ENCODE assay signal across 10 cellular contexts in the genomic region with DNA sequence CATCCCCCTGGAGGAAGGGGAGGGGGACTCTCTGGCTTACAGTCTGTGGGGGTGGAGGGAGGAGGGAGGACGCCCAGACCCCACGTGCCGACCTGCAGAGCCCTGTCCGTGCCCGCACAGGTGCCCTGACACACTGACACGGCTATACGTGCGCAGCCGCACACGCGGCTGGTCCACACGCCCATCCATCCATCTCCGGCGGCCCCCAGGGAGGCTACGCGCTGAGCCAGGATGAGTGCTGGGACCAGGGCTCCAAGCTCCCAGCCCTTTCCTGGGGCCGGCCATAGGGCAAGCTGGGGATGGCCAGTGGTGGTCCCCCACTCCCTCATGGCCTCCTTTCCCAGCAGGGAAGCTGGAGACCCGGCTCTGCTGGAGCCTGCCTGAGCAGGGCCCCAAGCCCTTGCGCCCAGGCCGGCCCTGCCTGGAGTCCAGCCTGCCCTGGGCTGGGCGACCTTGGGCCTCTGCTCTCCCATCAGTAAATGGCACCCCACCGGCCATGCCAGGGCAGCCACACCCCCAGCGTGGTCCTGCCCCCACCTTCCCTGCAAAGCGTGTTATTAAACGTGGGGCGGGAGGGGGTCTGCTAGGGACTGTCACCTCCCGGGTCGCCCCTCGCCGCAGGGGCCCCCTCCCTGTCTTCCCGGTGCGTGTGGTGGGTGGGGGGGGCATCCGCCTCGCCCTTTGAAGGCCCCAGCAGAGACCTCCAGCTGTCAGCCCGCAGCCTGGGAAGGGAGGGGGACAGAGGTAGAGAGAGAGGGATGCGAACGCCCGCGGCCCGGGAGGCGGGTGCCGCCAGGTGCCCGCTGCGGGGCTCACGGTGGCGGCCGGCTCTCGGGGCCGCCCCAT. TPM values are rescaled to one million over a fixed set of nuclear protein-coding genes. Genes with fewer than 3 reads are reported as not detected.
A peak's percentile ranks its signal among the peaks of the same experiment; 100 is the strongest.
DNase-seq lines count a peak whose midpoint lies in the region; ATAC-seq, FAIRE-seq and TF ChIP-seq lines count a peak whose summit lies in the region.
"Had no signal": no experiment of that assay in that cellular context is flagged by ENCODE, and none has a peak within 500 bp of the region (broad histone marks: within the 10 kb centered on the region; RNA-seq: fewer than 3 reads in every experiment).

No MANE protein-coding gene starts in this region.

- FAIRE-seq in kidney (lab: Jason Lieb, UNC), result no peak

- no peaks in the 10 kb centered on the region for H3K36me3 Mint-ChIP-seq in Caco-2 (ENCODE audit: insufficient read depth, unreplicated experiment)

- TF ChIP-seq CTCF in Caco-2 (IDR thresholded peaks at IDR 0.05; ENCODE audit: insufficient read depth in 1 of 2, low read depth in 1 of 2, low read length in 1 of 2, severe bottlenecking in 1 of 2, unreplicated experiment in 1 of 2) (no peak), GM20000 (IDR thresholded peaks at IDR 0.05; ENCODE audit: extremely low read depth, missing control alignments) (no peak), kidney (IDR thresholded peaks at IDR 0.05; ENCODE audit: borderline replicate concordance, extremely low read depth, insufficient read depth) (no peak), lower leg skin (IDR thresholded peaks at IDR 0.05) (no peak)

- ATAC-seq in HG03342 (IDR thresholded peaks at IDR 0.05; ENCODE audit: unreplicated experiment), result no peak

- H3K36me3 ChIP-seq in Caco-2 (ENCODE audit: control insufficient read depth, insufficient read depth, low read length) (no peaks in the 10 kb centered on the region; the same call in 1 of the 2 replicates), neuron (ENCODE audit: insufficient read depth, low read length) (no peaks in the 10 kb centered on the region), kidney (ENCODE audit: control insufficient read depth in 1 of 2, insufficient read depth in 2 of 2, low read length in 2 of 2) (no peaks in the 10 kb centered on the region)
- H3K36me3 ChIP-seq in effector memory CD4-positive, alpha-beta T cell (ENCODE audit: control insufficient read depth, insufficient read depth, low read length), result no peaks in the 10 kb centered on the region
- H3K36me3 ChIP-seq: gastroesophageal sphincter had no signal

- H3K4me3 ChIP-seq in Caco-2 (ENCODE audit: low read depth, low read length) (peak overlapping the region; percentile 49), neuron (ENCODE audit: low read length) (peak overlapping the region; percentile 57), kidney (ENCODE audit: low read length in 2 of 2) (no peak overlapping the region), lower leg skin (ENCODE audit: low read depth, poor library complexity, severe bottlenecking) (no peak overlapping the region)
- peak overlapping the region; percentile 37 for H3K4me3 ChIP-seq in effector memory CD4-positive, alpha-beta T cell (ENCODE audit: insufficient read depth, low read depth, low read length, poor library complexity, severe bottlenecking)

- no peak overlapping the region for H3K27ac Mint-ChIP-seq in Caco-2 (ENCODE audit: unreplicated experiment)

- no peaks in the 10 kb centered on the region for H3K9me3 Mint-ChIP-seq in Caco-2 (ENCODE audit: unreplicated experiment)

- intact Hi-C loops in Caco-2 (cut with micrococcal nuclease; ENCODE audit: unreplicated experiment) (loop anchor here (2.0 kb wide), 2 partner anchors 57 to 305 kb away; no protein-coding TSS in a partner anchor), kidney (cut with DNase I) (no loop called here), lower leg skin (cut with DNase I; ENCODE audit: low total_unique reads) (no loop called here)

- no peaks in the 10 kb centered on the region for H3K4me1 Mint-ChIP-seq in Caco-2 (ENCODE audit: low read depth, unreplicated experiment)

- H3K4me1 ChIP-seq in Caco-2, result peaks cover 9% of the 10 kb centered on the region
- peaks cover 15% of the 10 kb centered on the region for H3K4me1 ChIP-seq in effector memory CD4-positive, alpha-beta T cell (ENCODE audit: control insufficient read depth, insufficient read depth, low read length, poor library complexity, severe bottlenecking)
- H3K4me1 ChIP-seq in neuron (ENCODE audit: insufficient read depth, low read length), result peaks cover 19% of the 10 kb centered on the region
- peaks cover 0 to 3% of the 10 kb centered on the region in 2 donors for H3K4me1 ChIP-seq in kidney (ENCODE audit: control insufficient read depth in 1 of 2, insufficient read depth in 1 of 2, low read depth in 1 of 2, low read length in 2 of 2)

- no peak overlapping the region for H3K27ac ChIP-seq in effector memory CD4-positive, alpha-beta T cell (ENCODE audit: insufficient read depth, low read length, poor library complexity, severe bottlenecking)
- H3K27ac ChIP-seq in kidney (ENCODE audit: low read depth in 2 of 2, low read length in 2 of 2), result no peak overlapping the region
- H3K27ac ChIP-seq: gastroesophageal sphincter had no signal

- peak overlapping the region; percentile 63 for H3K4me3 Mint-ChIP-seq in Caco-2 (ENCODE audit: unreplicated experiment)

- H3K27me3 ChIP-seq in Caco-2 (replicated peaks; ENCODE audit: control insufficient read depth, insufficient read depth, low read length) (no peaks in the 10 kb centered on the region), neuron (ENCODE audit: insufficient read depth, low read length) (no peaks in the 10 kb centered on the region)
- peaks cover 32% of the 10 kb centered on the region for H3K27me3 ChIP-seq in effector memory CD4-positive, alpha-beta T cell (replicated peaks; ENCODE audit: control insufficient read depth, insufficient read depth, low read length, poor library complexity, severe bottlenecking)

- DNase-seq in Caco-2 (no peak), NCI-H146 treated with DMSO at 0.1 percent for 48 hours (lab: John Stamatoyannopoulos, UW; ENCODE audit: unreplicated experiment) (peak; percentile 26), GM20000 (ENCODE audit: low spot score) (no peak), kidney (no peak), lower leg skin (ENCODE audit: low spot score in 2 of 2) (no peak)
- DNase-seq in effector memory CD4-positive, alpha-beta T cell, result no peak
- DNase-seq: NCI-H2029 treated with DMSO at 0.1 percent for 48 hours had no signal

- no peak overlapping the region for H3K9ac ChIP-seq in kidney (ENCODE audit: low read length in 2 of 2)

- BruUV-seq in Caco-2 (replicated peaks; lab: Mats Ljungman, UMichigan), result no TSS peak

- WGBS in lower leg skin, 2 donors, result 0 to 3% methylated on average over 1 to 15 of the region's 49 CpGs

- H2AFZ ChIP-seq in neuron (ENCODE audit: low read depth, low read length), result peak overlapping the region; percentile 31

- no peaks in the 10 kb centered on the region for H3K9me3 ChIP-seq in Caco-2
- H3K9me3 ChIP-seq in effector memory CD4-positive, alpha-beta T cell (ENCODE audit: control insufficient read depth, low read length), result no peaks in the 10 kb centered on the region
- no peaks in the 10 kb centered on the region for H3K9me3 ChIP-seq in neuron (ENCODE audit: low read length)
- H3K9me3 ChIP-seq in kidney (ENCODE audit: control insufficient read depth in 1 of 2, low read length in 2 of 2), result no peaks in the 10 kb centered on the region
- H3K9me3 ChIP-seq: gastroesophageal sphincter had no signal

- TF ChIP-seq POLR2A in lower leg skin (IDR thresholded peaks at IDR 0.05), result no peak

- POLR2A ChIA-PET in Caco-2 (lab: Charles Lee), result interaction anchor here (0.7 to 1.5 kb wide), 3 partner anchors 40 to 273 kb away, joined by 8 to 12 read pairs (median 10); a partner anchor contains a TSS

- CTCF ChIA-PET in Caco-2 (lab: Charles Lee), result interaction anchor here (0.7 to 3.8 kb wide), 9 partner anchors 10 to 305 kb away, joined by 3 to 29 read pairs (median 4); a partner anchor contains a TSS

- H3K27me3 Mint-ChIP-seq in Caco-2 (ENCODE audit: insufficient read depth, unreplicated experiment), result no peaks in the 10 kb centered on the region

RNA-seq across cellular contexts. Expression of a gene that starts 0.9 kb away (rescaled TPM):
- 6.6 and 10.8 TPM in 2 replicates for total RNA-seq in Caco-2 (2022)
- total RNA-seq in kidney, result 0.66 TPM
- 0.30 TPM for polyA plus RNA-seq in kidney (ENCODE audit: insufficient read depth, low read depth, low replicate concordance)
- 1 to 10 TPM in 3 of 4 donors, under 1 TPM in 1; 0.71 to 2.2 (median 1.3) TPM for total RNA-seq in lower leg skin

RNA-seq across cellular contexts. Expression of a gene that starts 9.7 kb away (rescaled TPM):
- total RNA-seq in Caco-2 (2022) (53.1 and 59.7 TPM in 2 replicates), kidney (34.0 TPM), lower leg skin (10 to 100 TPM; 43.8 to 69.4 (median 54.9) TPM)
- polyA plus RNA-seq in kidney (ENCODE audit: insufficient read depth, low read depth, low replicate concordance), result 63.3 TPM

RNA-seq across cellular contexts. Expression of a gene that starts 15.1 kb away (rescaled TPM):
- total RNA-seq in Caco-2 (2022) (5.4 and 10.0 TPM in 2 replicates), kidney (7.2 TPM), lower leg skin (1 to 10 TPM; 2.3 to 6.2 (median 2.5) TPM)
- 8.2 TPM for polyA plus RNA-seq in kidney (ENCODE audit: insufficient read depth, low read depth, low replicate concordance)

RNA-seq across cellular contexts. Expression of a gene that starts 19.1 kb away (rescaled TPM):
- total RNA-seq in Caco-2 (2022) (31.1 and 36.2 TPM in 2 replicates), kidney (13.5 TPM), lower leg skin (10 to 100 TPM in 3 of 4 donors, 1 to 10 TPM in 1; 9.6 to 19.4 (median 12.8) TPM)
- polyA plus RNA-seq in kidney (ENCODE audit: insufficient read depth, low read depth, low replicate concordance), result 21.2 TPM

RNA-seq across cellular contexts. Expression of a gene that starts 27.9 kb away (rescaled TPM):
- 29.5 and 30.1 TPM in 2 replicates for total RNA-seq in Caco-2 (2022)
- total RNA-seq in kidney, result 26.0 TPM
- polyA plus RNA-seq in kidney (ENCODE audit: insufficient read depth, low read depth, low replicate concordance), result 13.6 TPM
- total RNA-seq in lower leg skin, result 10 to 100 TPM; 50.3 to 85.8 (median 57.4) TPM

Comparison
In these comparisons a context has a peak if more than half of its experiments do, and no peak if none do; other contexts are left out.
1. H3K4me3 ChIP-seq: peak in Caco-2 (single experiment), effector memory CD4-positive, alpha-beta T cell (single experiment) and neuron (single experiment); none in kidney (0 of 2) and lower leg skin (single experiment).